Comparison of ENCODE assay signal across 14 cellular contexts in genomic region chr3:171380084-171380483, GRCh38.
DNase-seq lines count a peak whose midpoint lies in the region; ATAC-seq and TF ChIP-seq lines count a peak whose summit lies in the region.
"Had no signal": no experiment of that assay in that cellular context is flagged by ENCODE, and none has a peak within 500 bp of the region (broad histone marks: within the 10 kb centered on the region; RNA-seq: fewer than 3 reads in every experiment).

No MANE protein-coding gene starts in this region.

- H2AK5ac ChIP-seq in IMR-90 (ENCODE audit: low read depth, low read length), result no peak overlapping the region

- no peak for TF ChIP-seq RAD21 in IMR-90 (IDR thresholded peaks at IDR 0.05; ENCODE audit: low read length)

- no peak overlapping the region for H3K18ac ChIP-seq in IMR-90 (ENCODE audit: low read depth, low read length)

- H3K4me1 ChIP-seq in IMR-90 (ENCODE audit: control insufficient read depth, insufficient read depth, low read length) (peaks cover 19% of the 10 kb centered on the region), GM23248 (ENCODE audit: insufficient read depth) (peaks cover 41% of the 10 kb centered on the region)

- no peak overlapping the region for H4K91ac ChIP-seq in IMR-90 (ENCODE audit: insufficient read depth, low read depth, low read length)

- H3K9me3 ChIP-seq in IMR-90 (ENCODE audit: control insufficient read depth, insufficient read depth, low read length) (peaks cover 3% of the 10 kb centered on the region; the same call in 1 of the 2 replicates), GM23248 (ENCODE audit: low read depth) (no peaks in the 10 kb centered on the region)

- ATAC-seq in IMR-90 (ENCODE audit: low read depth), result no peak
- no peak for ATAC-seq in naive thymus-derived CD8-positive, alpha-beta T cell

- H3K27me3 ChIP-seq in IMR-90 (ENCODE audit: control insufficient read depth, insufficient read depth, low read length), result no peaks in the 10 kb centered on the region
- no peaks in the 10 kb centered on the region for H3K27me3 ChIP-seq in GM23248 (replicated peaks; ENCODE audit: insufficient read depth)

- H3K27ac ChIP-seq in IMR-90 (ENCODE audit: insufficient read depth, low read length), result 0 out of 2 replicates have a peak overlapping the region, but pooled peaks have one; percentile 31
- H3K27ac ChIP-seq in caudate nucleus (ENCODE audit: low read depth, low read length), result peak overlapping the region; percentile 20
- no peak overlapping the region for H3K27ac ChIP-seq in GM23248
- H3K27ac ChIP-seq: HL-60 had no signal

- BruUV-seq in IMR-90 (replicated peaks; lab: Mats Ljungman, UMichigan), result no TSS peak

- no peak overlapping the region for H3K14ac ChIP-seq in IMR-90 (replicated peaks; ENCODE audit: low read depth, low read length)

- intact Hi-C loops in IMR-90 (cut with micrococcal nuclease), result no loop called here

- H2BK5ac ChIP-seq in IMR-90 (ENCODE audit: low read depth, low read length, poor library complexity, severe bottlenecking), result no peak overlapping the region

- no peak overlapping the region for H3K4me3 Mint-ChIP-seq in nephron
- no peak overlapping the region for H3K4me3 Mint-ChIP-seq in naive thymus-derived CD8-positive, alpha-beta T cell
- H3K4me3 Mint-ChIP-seq: B cell; CD8-positive, alpha-beta memory T cell; HFFc6 had no signal

- WGBS in IMR-90 (ENCODE audit: extremely low coverage in 2 of 2, insufficient read length in 1 of 2), 2 experiments, result 29% methylated on average over 1 of the region's 2 CpGs; no CpG with 5 or more reads in 1 of the 2 experiments
- WGBS in GM23248 (ENCODE audit: low coverage in 1 of 2, low lambda C conversion rate in 2 of 2, missing lambda C conversion rate in 2 of 2), 2 experiments, result 65 to 69% methylated on average over 2 of the region's 2 CpGs

- no peak overlapping the region for H2AK9ac ChIP-seq in IMR-90 (replicated peaks; ENCODE audit: low read depth, low read length, poor library complexity)

- POLR2A ChIA-PET in IMR-90 (lab: Charles Lee; ENCODE audit: unreplicated experiment), result no interaction called here
- POLR2A ChIA-PET in naive thymus-derived CD8-positive, alpha-beta T cell (lab: Charles Lee), result no interaction called here

- no peak overlapping the region for H2BK15ac ChIP-seq in IMR-90 (ENCODE audit: low read depth, low read length)

- no peak overlapping the region for H4K8ac ChIP-seq in IMR-90 (ENCODE audit: low read depth in 2 of 2, low read length in 2 of 2)

- dilution Hi-C loops in IMR-90 (cut with HindIII; ENCODE audit: low sequenced_read_pairs, unreplicated experiment), result no loop called here

- H4K20me1 ChIP-seq in IMR-90 (ENCODE audit: insufficient read depth, low read length) (no peaks in the 10 kb centered on the region), GM23248 (ENCODE audit: insufficient read depth) (no peaks in the 10 kb centered on the region)

- no peak overlapping the region for H3K4me2 ChIP-seq in IMR-90 (ENCODE audit: low read depth, low read length)
- no peak overlapping the region for H3K4me2 ChIP-seq in GM23248 (ENCODE audit: unreplicated experiment)

- H3K9ac ChIP-seq in IMR-90 (ENCODE audit: low read depth, low read length), result no peak overlapping the region
- H3K9ac ChIP-seq in GM23248, result no peak overlapping the region

- no peak overlapping the region for H3K56ac ChIP-seq in IMR-90 (ENCODE audit: extremely low read depth, insufficient read depth, low read length)

- no peaks in the 10 kb centered on the region for H3K36me3 Mint-ChIP-seq in nephron (ENCODE audit: low read depth)
- no peaks in the 10 kb centered on the region for H3K36me3 Mint-ChIP-seq in naive thymus-derived CD8-positive, alpha-beta T cell

- H3K27ac Mint-ChIP-seq in nephron, result peak overlapping the region; percentile 16 to 71 (median 29)
- H3K27ac Mint-ChIP-seq in naive thymus-derived CD8-positive, alpha-beta T cell, result peak overlapping the region in 1 of 10 donors; percentile 1
- H3K27ac Mint-ChIP-seq: B cell, HFFc6 had no signal

- no peak overlapping the region for H4K5ac ChIP-seq in IMR-90 (ENCODE audit: low read depth, low read length)

- in situ Hi-C loops in IMR-90 (cut with MboI; ENCODE audit: low sequenced_read_pairs) (no loop called here), GM23248 (cut with MboI) (no loop called here)

- H3K79me1 ChIP-seq in IMR-90 (ENCODE audit: low read depth in 1 of 2, low read length in 2 of 2), result 0 out of 4 replicates have a peak, but pooled peaks cover 0 to 7% of the 10 kb centered on the region in 2 experiments

- peaks cover 25% of the 10 kb centered on the region for H3F3A ChIP-seq in GM23248 (ENCODE audit: insufficient read depth)

- H3K27me3 Mint-ChIP-seq in nephron (ENCODE audit: low read depth), result no peaks in the 10 kb centered on the region
- no peaks in the 10 kb centered on the region for H3K27me3 Mint-ChIP-seq in naive thymus-derived CD8-positive, alpha-beta T cell
- H3K27me3 Mint-ChIP-seq: CD8-positive, alpha-beta memory T cell had no signal

- H3K4me1 Mint-ChIP-seq in nephron, result peaks cover 68% of the 10 kb centered on the region
- H3K4me1 Mint-ChIP-seq in naive thymus-derived CD8-positive, alpha-beta T cell, result peaks cover 43 to 65% (median 49%) of the 10 kb centered on the region in 4 donors
- H3K4me1 Mint-ChIP-seq: B cell had no signal

- H3K9me3 Mint-ChIP-seq in nephron, result no peaks in the 10 kb centered on the region
- no peaks in the 10 kb centered on the region for H3K9me3 Mint-ChIP-seq in naive thymus-derived CD8-positive, alpha-beta T cell
- H3K9me3 Mint-ChIP-seq: CD8-positive, alpha-beta memory T cell; HFFc6 had no signal

- no peak overlapping the region for H3K4me3 ChIP-seq in IMR-90 (ENCODE audit: insufficient read depth, low read depth, low read length)
- no peak overlapping the region for H3K4me3 ChIP-seq in GM23248

- CTCF ChIA-PET in IMR-90 (lab: Yijun Ruan, JAX), result no interaction called here

- H3K9me2 ChIP-seq in GM23248 (ENCODE audit: insufficient read depth), result no peaks in the 10 kb centered on the region

- TF ChIP-seq POLR2A in IMR-90 (IDR thresholded peaks at IDR 0.05; ENCODE audit: low read depth, low read length), result no peak

- H2BK20ac ChIP-seq in IMR-90 (ENCODE audit: low read depth, low read length), result no peak overlapping the region

- TF ChIP-seq CTCF in IMR-90 (conservative IDR thresholded peaks at IDR 0.05; ENCODE audit: low read depth, low read length), result no peak
- TF ChIP-seq CTCF in nephron (IDR thresholded peaks at IDR 0.05; ENCODE audit: unreplicated experiment in 3 of 3), result no peak

- H2AFZ ChIP-seq in IMR-90 (replicated peaks; ENCODE audit: low read length, poor library complexity) (no peak overlapping the region), GM23248 (no peak overlapping the region)

- H3K36me3 ChIP-seq in IMR-90 (ENCODE audit: control insufficient read depth, insufficient read depth, low read length) (no peaks in the 10 kb centered on the region), GM23248 (ENCODE audit: low read depth) (no peaks in the 10 kb centered on the region)

- H3K9me1 ChIP-seq in IMR-90 (ENCODE audit: insufficient read depth, low read length), result peaks cover 7% of the 10 kb centered on the region

- no peak overlapping the region for H2BK120ac ChIP-seq in IMR-90 (ENCODE audit: low read depth, low read length)

- no peak overlapping the region for H3K23ac ChIP-seq in IMR-90 (ENCODE audit: low read depth, low read length)

- DNase-seq in IMR-90 (no peak), caudate nucleus (lab: John Stamatoyannopoulos, UW) (no peak), SHP77 treated with DMSO at 0.1 percent for 48 hours (lab: John Stamatoyannopoulos, UW) (no peak), GM23248 (no peak), UCSD-AML1 (lab: John Stamatoyannopoulos, UW; ENCODE audit: unreplicated experiment) (no peak)
- no peak for DNase-seq in naive thymus-derived CD8-positive, alpha-beta T cell
- DNase-seq: CD8-positive, alpha-beta memory T cell; DMS53; GF-D8; HCEC 1CT; HFFc6 had no signal

- H3K79me2 ChIP-seq in GM23248 (ENCODE audit: insufficient read depth), result no peaks in the 10 kb centered on the region

- no peak overlapping the region for H3K4ac ChIP-seq in IMR-90 (ENCODE audit: low read depth, low read length)

TF ChIP-seq in IMR-90, 13 proteins besides CTCF, POLR2A, EP300 and RAD21:
- TF ChIP-seq USF2 (IDR thresholded peaks at IDR 0.05; ENCODE audit: low read depth, low read length) (no peak), MXI1 (IDR thresholded peaks at IDR 0.05; ENCODE audit: borderline replicate concordance, low read depth, low read length) (no peak), RCOR1 (IDR thresholded peaks at IDR 0.05; ENCODE audit: insufficient replicate concordance, low read length) (no peak), RFX5 (IDR thresholded peaks at IDR 0.05; ENCODE audit: low read depth, low read length) (no peak), BHLHE40 (IDR thresholded peaks at IDR 0.05; ENCODE audit: low read depth, low read length) (no peak), SMC3 (IDR thresholded peaks at IDR 0.05; ENCODE audit: low read depth, low read length) (no peak), FOS (IDR thresholded peaks at IDR 0.05; ENCODE audit: low read depth, low read length) (no peak), MAZ (IDR thresholded peaks at IDR 0.05; ENCODE audit: borderline replicate concordance, low read depth, low read length) (no peak), CEBPB (IDR thresholded peaks at IDR 0.05; ENCODE audit: low read depth, low read length) (no peak), ELK1 (IDR thresholded peaks at IDR 0.05; ENCODE audit: borderline replicate concordance, low read depth, low read length) (no peak), NFE2L2 (IDR thresholded peaks at IDR 0.05; ENCODE audit: low read depth, low read length) (no peak), MAFK (IDR thresholded peaks at IDR 0.05; ENCODE audit: low read depth, low read length) (no peak), CHD1 (IDR thresholded peaks at IDR 0.05; ENCODE audit: low read depth, low read length) (no peak)
